In genomic region chr7:145293120-145293792, GRCh38 we compare ENCODE assay signal across 22 cellular contexts.
DNase-seq lines count a peak whose midpoint lies in the region; ATAC-seq and TF ChIP-seq lines count a peak whose summit lies in the region.
"Had no signal": no experiment of that assay in that cellular context is flagged by ENCODE, and none has a peak within 500 bp of the region (broad histone marks: within the 10 kb centered on the region; RNA-seq: fewer than 3 reads in every experiment).

No MANE protein-coding gene starts in this region.

- H2AFZ ChIP-seq in MM.1S (ENCODE audit: low read length): no peak overlapping the region

- TF ChIP-seq CTCF in MCF 10A (IDR thresholded peaks at IDR 0.05; ENCODE audit: unreplicated experiment): no peak
- no peak for TF ChIP-seq CTCF in breast epithelium (IDR thresholded peaks at IDR 0.05)
- no peak for TF ChIP-seq CTCF in MM.1S (IDR thresholded peaks at IDR 0.05; ENCODE audit: low read length)

- no peaks in the 10 kb centered on the region for H3K9me2 ChIP-seq in MM.1S (replicated peaks; ENCODE audit: insufficient read depth, low read length)

- DNase-seq in MCF 10A (ENCODE audit: unreplicated experiment) (no peak), breast epithelium (ENCODE audit: low spot score in 2 of 2) (no peak), NCI-H2171 (lab: John Stamatoyannopoulos, UW) (peak; percentile 55), fibroblast of gingiva (ENCODE audit: low read depth) (peak; percentile 81), stromal cell of bone marrow (ENCODE audit: low read depth) (peak; percentile 65), MM.1S (no peak)
- DNase-seq: Calu3, DMS153, DND-41, NCI-H1105, NCI-H1436 treated with DMSO at 0.1 percent for 48 hours, NCI-H2029, NCI-H345, NCI-H510A treated with DMSO at 0.1 percent for 48 hours, NCI-H82, OCI-M1, Peyer's patch had no signal

- H3K27ac ChIP-seq in breast epithelium (no peak overlapping the region), MM.1S (ENCODE audit: low read length) (no peak overlapping the region)
- H3K27ac ChIP-seq: KMS-11, Peyer's patch had no signal

- TF ChIP-seq POLR2A in breast epithelium (IDR thresholded peaks at IDR 0.05): no peak

- H3K9me3 Mint-ChIP-seq in MCF 10A (ENCODE audit: unreplicated experiment): no peaks in the 10 kb centered on the region

- POLR2A ChIA-PET in MCF 10A (lab: Yijun Ruan, JAX): no interaction called here

- no peak for ATAC-seq in GM21737 (IDR thresholded peaks at IDR 0.05; ENCODE audit: unreplicated experiment)
- ATAC-seq: HCT116, SK-N-SH treated with all-trans-retinoic acid at 6 μM for 48 hours had no signal

- CTCF ChIA-PET in MCF 10A (lab: Yijun Ruan, JAX): interaction anchor here (0.9 to 1.2 kb wide), 2 partner anchors 10 to 160 kb away, joined by 3 read pairs; no protein-coding TSS in a partner anchor

- H3K4me1 Mint-ChIP-seq in MCF 10A (ENCODE audit: insufficient read depth, unreplicated experiment): peaks cover 26% of the 10 kb centered on the region
- H3K4me1 Mint-ChIP-seq: IgD-negative memory B cell had no signal

- no peak overlapping the region for H3K4me2 ChIP-seq in MM.1S (ENCODE audit: low read depth, low read length)
- H3K4me2 ChIP-seq: KMS-11 had no signal

- no peak overlapping the region for H3K9ac ChIP-seq in MM.1S (ENCODE audit: low read length)
- H3K9ac ChIP-seq: KMS-11 had no signal

- BruUV-seq in MCF 10A (replicated peaks; lab: Mats Ljungman, UMichigan): no TSS peak

- H3K27me3 Mint-ChIP-seq in MCF 10A (ENCODE audit: insufficient read depth, unreplicated experiment): no peaks in the 10 kb centered on the region
- H3K27me3 Mint-ChIP-seq: IgD-negative memory B cell had no signal

- no peaks in the 10 kb centered on the region for H3K4me1 ChIP-seq in breast epithelium
- H3K4me1 ChIP-seq in MM.1S (ENCODE audit: low read length): no peaks in the 10 kb centered on the region
- H3K4me1 ChIP-seq: Peyer's patch had no signal

- H3K27me3 ChIP-seq in breast epithelium: no peaks in the 10 kb centered on the region
- H3K27me3 ChIP-seq in MM.1S (replicated peaks; ENCODE audit: insufficient read depth, low read length): no peaks in the 10 kb centered on the region
- H3K27me3 ChIP-seq: Peyer's patch had no signal

- H3K4me3 ChIP-seq in breast epithelium: no peak overlapping the region
- H3K4me3 ChIP-seq in MM.1S (ENCODE audit: low read length): no peak overlapping the region
- H3K4me3 ChIP-seq: Peyer's patch had no signal

- no peak overlapping the region for H3K4me3 Mint-ChIP-seq in MCF 10A (ENCODE audit: unreplicated experiment)
- H3K4me3 Mint-ChIP-seq: IgD-negative memory B cell had no signal

- no peaks in the 10 kb centered on the region for H3K36me3 Mint-ChIP-seq in MCF 10A (ENCODE audit: insufficient read depth, unreplicated experiment)
- H3K36me3 Mint-ChIP-seq: IgD-negative memory B cell had no signal

- intact Hi-C loops in MCF 10A (cut with micrococcal nuclease): no loop called here
- intact Hi-C loops in breast epithelium (cut with DNase I; ENCODE audit: low total_unique reads): no loop called here

- no peaks in the 10 kb centered on the region for H4K20me1 ChIP-seq in MM.1S (ENCODE audit: insufficient read depth, low read length)

- no peaks in the 10 kb centered on the region for H3K36me3 ChIP-seq in breast epithelium
- no peaks in the 10 kb centered on the region for H3K36me3 ChIP-seq in MM.1S (replicated peaks; ENCODE audit: insufficient read depth, low read length)
- H3K36me3 ChIP-seq: Peyer's patch had no signal

- H3K27ac Mint-ChIP-seq in MCF 10A (ENCODE audit: low read depth, unreplicated experiment): peak overlapping the region; percentile 74
- H3K27ac Mint-ChIP-seq: IgD-negative memory B cell had no signal

- H3K79me2 ChIP-seq in MM.1S (ENCODE audit: low read length): no peaks in the 10 kb centered on the region

- H3K9me3 ChIP-seq in breast epithelium (no peaks in the 10 kb centered on the region), MM.1S (replicated peaks; ENCODE audit: insufficient read depth, low read length) (no peaks in the 10 kb centered on the region)
- H3K9me3 ChIP-seq: Peyer's patch had no signal

- no peaks in the 10 kb centered on the region for H3F3A ChIP-seq in MM.1S (ENCODE audit: insufficient read depth, low read length)

Comparison
In these comparisons a context has a peak if more than half of its experiments do, and no peak if none do; other contexts are left out.
1. DNase-seq: peak in NCI-H2171 (single experiment), fibroblast of gingiva (single experiment) and stromal cell of bone marrow (single experiment); none in MCF 10A (single experiment), breast epithelium (0 of 2) and MM.1S (single experiment).